In the genomic region with DNA sequence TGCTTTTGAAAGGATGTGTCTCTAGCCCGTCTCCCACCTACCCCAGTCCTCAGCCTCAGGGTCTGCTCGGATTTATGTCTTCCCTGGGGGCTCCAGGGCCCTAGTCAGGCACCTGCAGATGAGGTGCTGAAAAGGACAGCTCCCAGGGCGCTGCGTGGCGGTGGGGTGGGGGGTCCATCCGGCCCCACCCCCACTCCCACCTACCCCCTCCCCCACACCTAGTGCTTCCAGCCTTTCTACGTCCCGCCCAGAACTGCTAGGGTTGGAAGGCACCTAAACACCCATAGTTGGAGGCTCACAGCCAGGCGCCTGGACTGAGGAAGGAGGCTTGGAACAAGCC, we compare ENCODE assay signal across 2 cellular contexts.
A peak's percentile ranks its signal among the peaks of the same experiment; 100 is the strongest.
TF ChIP-seq lines count a peak whose summit lies in the region.

No MANE protein-coding gene starts in this region.

TF ChIP-seq in A549, 52 proteins besides CTCF, POLR2A, EP300 and RAD21:
- TF ChIP-seq, protein P1, sequence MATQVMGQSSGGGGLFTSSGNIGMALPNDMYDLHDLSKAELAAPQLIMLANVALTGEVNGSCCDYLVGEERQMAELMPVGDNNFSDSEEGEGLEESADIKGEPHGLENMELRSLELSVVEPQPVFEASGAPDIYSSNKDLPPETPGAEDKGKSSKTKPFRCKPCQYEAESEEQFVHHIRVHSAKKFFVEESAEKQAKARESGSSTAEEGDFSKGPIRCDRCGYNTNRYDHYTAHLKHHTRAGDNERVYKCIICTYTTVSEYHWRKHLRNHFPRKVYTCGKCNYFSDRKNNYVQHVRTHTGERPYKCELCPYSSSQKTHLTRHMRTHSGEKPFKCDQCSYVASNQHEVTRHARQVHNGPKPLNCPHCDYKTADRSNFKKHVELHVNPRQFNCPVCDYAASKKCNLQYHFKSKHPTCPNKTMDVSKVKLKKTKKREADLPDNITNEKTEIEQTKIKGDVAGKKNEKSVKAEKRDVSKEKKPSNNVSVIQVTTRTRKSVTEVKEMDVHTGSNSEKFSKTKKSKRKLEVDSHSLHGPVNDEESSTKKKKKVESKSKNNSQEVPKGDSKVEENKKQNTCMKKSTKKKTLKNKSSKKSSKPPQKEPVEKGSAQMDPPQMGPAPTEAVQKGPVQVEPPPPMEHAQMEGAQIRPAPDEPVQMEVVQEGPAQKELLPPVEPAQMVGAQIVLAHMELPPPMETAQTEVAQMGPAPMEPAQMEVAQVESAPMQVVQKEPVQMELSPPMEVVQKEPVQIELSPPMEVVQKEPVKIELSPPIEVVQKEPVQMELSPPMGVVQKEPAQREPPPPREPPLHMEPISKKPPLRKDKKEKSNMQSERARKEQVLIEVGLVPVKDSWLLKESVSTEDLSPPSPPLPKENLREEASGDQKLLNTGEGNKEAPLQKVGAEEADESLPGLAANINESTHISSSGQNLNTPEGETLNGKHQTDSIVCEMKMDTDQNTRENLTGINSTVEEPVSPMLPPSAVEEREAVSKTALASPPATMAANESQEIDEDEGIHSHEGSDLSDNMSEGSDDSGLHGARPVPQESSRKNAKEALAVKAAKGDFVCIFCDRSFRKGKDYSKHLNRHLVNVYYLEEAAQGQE (IDR thresholded peaks at IDR 0.05) = peak; percentile 77; the same call in 1 of the 2 replicates
- TF ChIP-seq, protein P2, sequence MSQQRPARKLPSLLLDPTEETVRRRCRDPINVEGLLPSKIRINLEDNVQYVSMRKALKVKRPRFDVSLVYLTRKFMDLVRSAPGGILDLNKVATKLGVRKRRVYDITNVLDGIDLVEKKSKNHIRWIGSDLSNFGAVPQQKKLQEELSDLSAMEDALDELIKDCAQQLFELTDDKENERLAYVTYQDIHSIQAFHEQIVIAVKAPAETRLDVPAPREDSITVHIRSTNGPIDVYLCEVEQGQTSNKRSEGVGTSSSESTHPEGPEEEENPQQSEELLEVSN (IDR thresholded peaks at IDR 0.05; ENCODE audit: borderline replicate concordance, low read depth) = no peak
- TF ChIP-seq FOXS1 (CRISPR knock-in tag; IDR thresholded peaks at IDR 0.05) (no peak), RARB (CRISPR knock-in tag; IDR thresholded peaks at IDR 0.05) (no peak)
TF ChIP-seq in A549: peak in this region for 1.

TF ChIP-seq in Ishikawa, 13 proteins besides CTCF, POLR2A, EP300 and RAD21:
- TF ChIP-seq, protein P1 (IDR thresholded peaks at IDR 0.05; ENCODE audit: low read depth) = peak; percentile 68
- TF ChIP-seq NFIC (IDR thresholded peaks at IDR 0.05) = no peak
